In the genomic region with DNA sequence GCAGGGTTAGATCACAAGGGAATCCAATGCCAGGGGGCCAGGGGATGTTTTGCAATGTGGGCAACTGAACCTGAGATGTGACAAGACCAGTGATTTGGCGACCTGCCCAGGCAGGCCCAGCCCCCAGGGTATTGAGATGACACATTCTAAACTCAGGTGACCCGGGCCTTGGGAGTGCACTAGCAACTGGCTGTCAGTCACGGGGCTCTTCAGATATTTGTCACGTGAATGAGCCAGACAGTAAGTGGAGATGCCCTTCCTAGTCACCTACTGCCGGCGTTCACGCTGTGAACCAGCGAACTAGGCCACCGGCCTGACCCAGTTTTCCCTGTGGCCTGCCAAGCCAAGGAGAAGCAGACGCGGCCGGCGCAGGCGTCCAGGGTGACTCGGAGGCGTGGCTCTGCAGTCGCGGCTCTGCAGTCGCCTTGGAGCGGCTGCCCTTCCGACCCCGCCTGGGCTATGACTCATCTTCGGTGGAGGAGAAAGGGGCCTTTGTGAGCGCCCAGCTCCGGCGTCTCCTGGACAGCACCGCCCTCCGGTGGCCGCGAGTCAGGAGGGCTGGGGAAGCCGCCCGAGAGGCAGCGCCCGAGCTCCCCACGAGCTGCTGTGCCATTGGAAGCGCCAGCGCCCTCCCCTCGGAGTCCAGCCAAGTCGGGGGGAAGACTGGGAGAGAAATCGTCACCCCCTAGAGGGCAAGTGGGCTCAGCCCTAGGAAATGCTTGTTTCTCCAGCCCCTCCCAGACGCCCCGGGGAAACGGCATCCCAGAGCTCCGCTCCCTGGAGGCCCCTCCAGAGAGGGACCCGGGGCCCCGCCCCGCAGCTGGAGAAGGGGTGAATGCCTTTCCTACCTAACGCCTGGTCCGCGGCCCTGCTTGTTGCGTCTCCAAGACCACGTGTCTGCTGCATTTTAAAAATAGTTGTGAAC, we compare ENCODE assay signal across 8 cellular contexts. TPM values are rescaled to one million over a fixed set of nuclear protein-coding genes. Genes with fewer than 3 reads are reported as not detected.
A peak's percentile ranks its signal among the peaks of the same experiment; 100 is the strongest.
DNase-seq lines count a peak whose midpoint lies in the region; ATAC-seq and TF ChIP-seq lines count a peak whose summit lies in the region.

No MANE protein-coding gene starts in this region.

- H3K9me3 Mint-ChIP-seq in natural killer cell: no peaks in the 10 kb centered on the region

- H3K36me3 ChIP-seq in fibroblast of lung (ENCODE audit: control insufficient read depth, insufficient read depth, low read length): no peaks in the 10 kb centered on the region

- peak; percentile 88 for ATAC-seq in GM21723 (IDR thresholded peaks at IDR 0.05; ENCODE audit: unreplicated experiment)
- ATAC-seq in natural killer cell: peak; percentile 82 to 94 (median 86)

- peak overlapping the region; percentile 86 for H3K4me2 ChIP-seq in fibroblast of lung (ENCODE audit: extremely low read depth, insufficient read depth, low read length)

- H2AFZ ChIP-seq in fibroblast of lung (ENCODE audit: low read length): peak overlapping the region; percentile 74

- H3K27ac Mint-ChIP-seq in natural killer cell: peak overlapping the region; percentile 86 to 97

- intact Hi-C loops in natural killer cell (cut with micrococcal nuclease): loop anchor here (1.0 to 2.0 kb wide), 5 partner anchors 17 to 124 kb away; partner anchors contain the start of genes KSR1 and WSB1

- H3K9me3 ChIP-seq in fibroblast of lung (ENCODE audit: control insufficient read depth, insufficient read depth, low read depth, low read length): no peaks in the 10 kb centered on the region

- H3K9ac ChIP-seq in fibroblast of lung (ENCODE audit: insufficient read depth, low read length): peak overlapping the region; percentile 79

- peak overlapping the region; percentile 41 to 67 (median 58) for H3K4me3 ChIP-seq in fibroblast of lung (replicated peaks in 1 of 4; ENCODE audit: control extremely low read depth in 1 of 4, insufficient read depth in 1 of 4, low read depth in 3 of 4, low read length in 4 of 4)

- H3K4me1 ChIP-seq in fibroblast of lung (ENCODE audit: control insufficient read depth, extremely low read depth, insufficient read depth, low read length): peaks cover 4% of the 10 kb centered on the region

- peak overlapping the region; percentile 93 for H3K4me3 Mint-ChIP-seq in natural killer cell

- H3K27ac ChIP-seq in fibroblast of lung (ENCODE audit: insufficient read depth, low read length): peak overlapping the region; percentile 85

- TF ChIP-seq CTCF in fibroblast of lung (conservative IDR thresholded peaks at IDR 0.05 in 1 of 2, IDR thresholded peaks at IDR 0.05 in 1 of 2; ENCODE audit: low read depth in 1 of 2, low read length in 2 of 2) (peak; percentile 73 to 79), natural killer cell (IDR thresholded peaks at IDR 0.05) (peak; percentile 74)

- H3K27me3 ChIP-seq in fibroblast of lung (ENCODE audit: control insufficient read depth, insufficient read depth, low read length): no peaks in the 10 kb centered on the region

- peaks cover 23 to 29% of the 10 kb centered on the region in 2 donors for H3K4me1 Mint-ChIP-seq in natural killer cell

- DNase-seq in DMS79 treated with DMSO at 0.1 percent for 48 hours (lab: John Stamatoyannopoulos, UW) (peak; percentile 95), KG1 (lab: John Stamatoyannopoulos, UW) (peak; percentile 87), RKO (ENCODE audit: low spot score) (peak; percentile 97), fibroblast of lung (ENCODE audit: low read depth in 2 of 2) (peak; percentile 96 to 98), natural killer cell (peak; percentile 88)
- peak; percentile 72 to 81 for DNase-seq in activated T-helper 1 cell treated with anti-CD3 and anti-CD28 coated beads, Interleukin-2, amount 50 U/mL, for 16 hours (ENCODE audit: low read depth in 1 of 2, low spot score in 1 of 2)
- DNase-seq in stimulated activated naive CD4-positive, alpha-beta T cell (lab: John Stamatoyannopoulos, UW): peak; percentile 44 to 72 (median 66)

- no peaks in the 10 kb centered on the region for H4K20me1 ChIP-seq in fibroblast of lung (ENCODE audit: control insufficient read depth, extremely low read depth, insufficient read depth, low read length)

- no peaks in the 10 kb centered on the region for H3K27me3 Mint-ChIP-seq in natural killer cell (ENCODE audit: low read depth in 2 of 2)

- H3K79me2 ChIP-seq in fibroblast of lung (ENCODE audit: control insufficient read depth, insufficient read depth, low read length): no peaks in the 10 kb centered on the region

- H3K36me3 Mint-ChIP-seq in natural killer cell: no peaks in the 10 kb centered on the region

RNA-seq across cellular contexts. Expression of gene WSB1, which starts 38.8 kb away (rescaled TPM):
- total RNA-seq in fibroblast of lung: 96.3 and 151 TPM in 2 replicates
- 77.8 and 139 TPM in 2 replicates for polyA plus RNA-seq in fibroblast of lung
- polyA plus RNA-seq in fibroblast of lung (2012): 37.6 and 55.3 TPM in 2 replicates
- polyA minus RNA-seq in fibroblast of lung (ENCODE audit: low replicate concordance): 22.0 and 22.3 TPM in 2 replicates
- 100 to 1,000 TPM; 124 to 205 (median 187) TPM for total RNA-seq in natural killer cell

Comparison
In these comparisons a context has a peak if more than half of its experiments do, and no peak if none do; other contexts are left out.
1. Peak in every context shown above with its lines: DNase-seq, ATAC-seq, H3K4me3 ChIP-seq and H3K27ac ChIP-seq.